8 cellular contexts compared by ENCODE assay signal in the genomic region with DNA sequence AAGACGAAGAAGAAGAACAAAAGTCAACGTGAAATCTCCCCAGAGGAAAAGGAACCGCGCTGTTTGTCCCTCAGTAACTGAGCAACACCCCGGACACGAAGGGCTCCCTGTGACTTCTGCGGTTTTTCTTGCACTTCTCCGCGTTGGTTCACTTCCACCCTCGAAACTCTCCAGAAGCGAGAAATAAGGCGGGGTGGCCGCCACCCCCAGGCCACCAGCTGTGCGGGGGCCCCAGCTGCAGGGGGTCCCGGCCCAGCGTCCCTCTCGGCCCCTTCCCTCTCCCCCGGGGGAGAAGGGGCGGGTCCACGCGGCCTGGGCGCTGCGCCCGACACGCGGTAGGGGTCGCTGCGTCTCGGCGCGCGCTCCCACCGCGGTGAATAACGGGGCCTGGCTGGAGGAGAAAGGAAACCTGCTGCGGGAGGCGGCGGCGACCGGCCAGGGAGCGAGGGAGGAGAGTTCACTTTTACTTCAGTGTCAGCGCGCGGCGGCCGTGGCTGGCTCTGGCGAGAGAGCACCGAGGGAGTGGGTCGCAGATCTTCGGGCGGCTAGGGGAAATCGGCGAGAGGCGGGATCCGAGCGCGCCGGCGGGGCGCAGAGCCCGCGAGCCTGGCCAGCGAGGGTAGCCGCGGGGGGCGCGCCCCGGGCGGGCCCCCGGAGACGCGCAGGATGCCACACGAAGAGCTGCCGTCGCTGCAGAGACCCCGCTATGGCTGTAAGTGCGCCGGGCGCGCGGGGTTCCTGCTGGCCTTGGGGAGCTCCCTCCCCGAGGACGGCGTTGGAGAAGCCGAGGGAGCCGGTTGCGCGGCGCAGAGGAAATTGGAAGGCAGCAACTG. TPM values are rescaled to one million over a fixed set of nuclear protein-coding genes. Genes with fewer than 3 reads are reported as not detected.
A peak's percentile ranks its signal among the peaks of the same experiment; 100 is the strongest.
DNase-seq lines count a peak whose midpoint lies in the region; ATAC-seq and TF ChIP-seq lines count a peak whose summit lies in the region.

Gene IQGAP2 (plus strand): TSS at position 406 of the 833 bp plus-strand sequence. CDS start 261 bp downstream, at position 667.

- peaks cover 9 to 37% of the 10 kb centered on the region in 2 donors for H3K4me1 ChIP-seq in adrenal gland (replicated peaks in 1 of 2)

- no peaks in the 10 kb centered on the region for H3K36me3 ChIP-seq in adrenal gland (replicated peaks in 1 of 2)

- H3K9me3 ChIP-seq in adrenal gland (replicated peaks in 1 of 3): no peaks in the 10 kb centered on the region

- peak; percentile 37 to 83 (median 64) for TF ChIP-seq CTCF in adrenal gland (IDR thresholded peaks at IDR 0.05)

- H3K27ac ChIP-seq in adrenal gland: peak within 1 kb of the TSS in 4 of 5 donors; percentile 64 to 92 (median 83)

- intact Hi-C loops in T-helper 1 cell treated with Interleukin-12 subunit alpha and Interleukin-12 subunit beta and Interleukin-4 antibody, amounts not matched to agents 30 ng/mL and 1 ng/mL, for 36 hours (cut with micrococcal nuclease): loop anchor here (1.0 to 10.0 kb wide), 17 partner anchors 35 to 1828 kb away; partner anchors contain the start of genes AGGF1, ANKRD31, CERT1 and GCNT4
- intact Hi-C loops in adrenal gland (cut with DNase I): loop anchor here (5.0 to 10.0 kb wide), 2 partner anchors 132 to 139 kb away; no protein-coding TSS in a partner anchor

- H3K4me3 ChIP-seq in adrenal gland (peak within 1 kb of the TSS; percentile 16 to 91 (median 60)), skeletal muscle cell (ENCODE audit: low read depth, low read length) (peak within 1 kb of the TSS; percentile 58)

- ATAC-seq in GM21390 (IDR thresholded peaks at IDR 0.05; ENCODE audit: unreplicated experiment): peak; percentile 49

- H3K27me3 ChIP-seq in adrenal gland: no peaks in the 10 kb centered on the region

- peak; percentile 36 to 48 for TF ChIP-seq POLR2A in adrenal gland (IDR thresholded peaks at IDR 0.05)

- WGBS in adrenal gland, 4 donors: 0 to 1% (median 0%) methylated on average over 12 to 89 of the region's 89 CpGs

- peak; percentile 83 for DNase-seq in DMS53 (lab: John Stamatoyannopoulos, UW)
- DNase-seq in HUDEP-2 (lab: John Stamatoyannopoulos, UW; ENCODE audit: unreplicated experiment in 76 of 76): peak in 71 of 76 experiments; percentile 9 to 81 (median 58)
- DNase-seq in adrenal gland: peak; percentile 65 to 82 (median 75)
- peak; percentile 3 to 19 for DNase-seq in hippocampal formation (lab: John Stamatoyannopoulos, UW)
- no peak for DNase-seq in skeletal muscle cell (ENCODE audit: low read depth)
- DNase-seq in SHP77 (lab: John Stamatoyannopoulos, UW): no peak

RNA-seq across cellular contexts. Expression of gene IQGAP2, which starts in this region (rescaled TPM):
- total RNA-seq in T-helper 1 cell treated with Interleukin-12 subunit alpha and Interleukin-12 subunit beta and Interleukin-4 antibody, amounts not matched to agents 30 ng/mL and 1 ng/mL, for 36 hours: 87.6 and 92.8 TPM in 2 replicates
- total RNA-seq in adrenal gland: 10 to 100 TPM; 19.3 to 77.3 (median 53.0) TPM
- polyA plus RNA-seq in adrenal gland: 10 to 100 TPM; 14.9 to 34.0 (median 25.7) TPM

Comparison
In these comparisons a context has a peak if more than half of its experiments do, and no peak if none do; other contexts are left out.
1. DNase-seq: peak in DMS53 (single experiment), HUDEP-2 (71 of 76), adrenal gland (7 of 7) and hippocampal formation (2 of 2); none in skeletal muscle cell (single experiment) and SHP77 (0 of 2).